ENCODE assay signal across 6 cellular contexts in genomic region chr2:76849086-76849485, GRCh38.
"Had no signal": no experiment of that assay in that cellular context is flagged by ENCODE, and none has a peak within 500 bp of the region (broad histone marks: within the 10 kb centered on the region; RNA-seq: fewer than 3 reads in every experiment).

No MANE protein-coding gene starts in this region.

- H3K27ac ChIP-seq: HL-60 had no signal

- FAIRE-seq: HepG2, HTR-8/SVneo, K562 had no signal

- DNase-seq: IMR-90, KBM-7 had no signal

- H3K4me3 ChIP-seq: K562 had no signal
